In genomic region chr19:48810151-48810550, GRCh38 we compare ENCODE assay signal across 8 cellular contexts. TPM values are rescaled to one million over a fixed set of nuclear protein-coding genes. Genes with fewer than 3 reads are reported as not detected.
DNase-seq lines count a peak whose midpoint lies in the region; ATAC-seq and TF ChIP-seq lines count a peak whose summit lies in the region.

No MANE protein-coding gene starts in this region.

- no peak overlapping the region for H3K27ac ChIP-seq in IMR-90 (ENCODE audit: insufficient read depth, low read length)
- peak overlapping the region; percentile 79 for H3K27ac ChIP-seq in caudate nucleus (ENCODE audit: low read depth, low read length)

- peak overlapping the region; percentile 79 for H3K4me2 ChIP-seq in IMR-90 (ENCODE audit: low read depth, low read length)

- H3K9ac ChIP-seq in IMR-90 (ENCODE audit: low read depth, low read length), result peak overlapping the region; percentile 74

- H2BK15ac ChIP-seq in IMR-90 (ENCODE audit: low read depth, low read length), result no peak overlapping the region

- POLR2A ChIA-PET in IMR-90 (lab: Charles Lee; ENCODE audit: unreplicated experiment), result interaction anchor here (1.5 kb wide), 1 partner anchor 12 kb away, joined by 3 read pairs; no protein-coding TSS in a partner anchor

- H2AK5ac ChIP-seq in IMR-90 (ENCODE audit: low read depth, low read length), result peak overlapping the region; percentile 76

- H3K4ac ChIP-seq in IMR-90 (ENCODE audit: low read depth, low read length), result peak overlapping the region; percentile 61; the same call in 1 of the 2 replicates

- H2AFZ ChIP-seq in IMR-90 (replicated peaks; ENCODE audit: low read length, poor library complexity), result peak overlapping the region; percentile 95

- no peaks in the 10 kb centered on the region for H3K27me3 Mint-ChIP-seq in naive B cell

- CTCF ChIA-PET in IMR-90 (lab: Yijun Ruan, JAX), result interaction anchor here (2.1 kb wide), 1 partner anchor 26 kb away, joined by 7 read pairs; the partner anchor contains the start of gene HSD17B14

- H4K8ac ChIP-seq in IMR-90 (ENCODE audit: low read depth in 2 of 2, low read length in 2 of 2), result peak overlapping the region; percentile 33 to 70; a peak in 3 of 4 replicates

- peaks cover 12% of the 10 kb centered on the region for H3K36me3 ChIP-seq in BE2C
- no peaks in the 10 kb centered on the region for H3K36me3 ChIP-seq in IMR-90 (ENCODE audit: control insufficient read depth, insufficient read depth, low read length)

- peaks cover 0 to 18% of the 10 kb centered on the region in 2 experiments; a peak in 1 of 4 replicates for H3K79me1 ChIP-seq in IMR-90 (ENCODE audit: low read depth in 1 of 2, low read length in 2 of 2)

- H3K9me1 ChIP-seq in IMR-90 (ENCODE audit: insufficient read depth, low read length), result no peaks in the 10 kb centered on the region; the same call in none of the 2 replicates

- peaks cover 9% of the 10 kb centered on the region for H3K4me1 ChIP-seq in BE2C
- peaks cover 5% of the 10 kb centered on the region; the same call in 1 of the 2 replicates for H3K4me1 ChIP-seq in IMR-90 (ENCODE audit: control insufficient read depth, insufficient read depth, low read length)

- no peak for TF ChIP-seq POLR2A in IMR-90 (IDR thresholded peaks at IDR 0.05; ENCODE audit: low read depth, low read length)

- DNase-seq in BE2C (no peak), IMR-90 (no peak), caudate nucleus (lab: John Stamatoyannopoulos, UW) (peak in 1 of 61 donors; percentile 31), naive B cell (no peak), G401 (ENCODE audit: low spot score) (no peak), SKM-1 treated with dmso at 0.1 percent for 144 hours (lab: John Stamatoyannopoulos, UW; ENCODE audit: unreplicated experiment) (no peak)

- peak overlapping the region; percentile 52; the same call in 1 of the 2 replicates for H3K14ac ChIP-seq in IMR-90 (replicated peaks; ENCODE audit: low read depth, low read length)

- H4K91ac ChIP-seq in IMR-90 (ENCODE audit: insufficient read depth, low read depth, low read length), result peak overlapping the region; percentile 21; the same call in 1 of the 2 replicates

- no peak for TF ChIP-seq RAD21 in IMR-90 (IDR thresholded peaks at IDR 0.05; ENCODE audit: low read length)

- H2BK5ac ChIP-seq in IMR-90 (ENCODE audit: low read depth, low read length, poor library complexity, severe bottlenecking), result no peak overlapping the region

- dilution Hi-C loops in IMR-90 (cut with HindIII; ENCODE audit: low sequenced_read_pairs, unreplicated experiment), result no loop called here

- no peak overlapping the region for H2BK120ac ChIP-seq in IMR-90 (ENCODE audit: low read depth, low read length)

- no peak overlapping the region for H3K18ac ChIP-seq in IMR-90 (ENCODE audit: low read depth, low read length)

- 25% methylated on average over 2 of the region's 7 CpGs; no CpG with 5 or more reads in 1 of the 2 experiments for WGBS in IMR-90 (ENCODE audit: extremely low coverage in 2 of 2, insufficient read length in 1 of 2), 2 experiments

- H3K27ac Mint-ChIP-seq in naive B cell, result peak overlapping the region; percentile 16 to 95 (median 86)

- peak overlapping the region; percentile 84 for H4K5ac ChIP-seq in IMR-90 (ENCODE audit: low read depth, low read length)

- no peaks in the 10 kb centered on the region for H3K9me3 Mint-ChIP-seq in naive B cell

- no peaks in the 10 kb centered on the region for H3K36me3 Mint-ChIP-seq in naive B cell

- ATAC-seq in IMR-90 (ENCODE audit: low read depth), result no peak
- no peak for ATAC-seq in naive B cell (ENCODE audit: low read depth in 2 of 2)
- no peak for ATAC-seq in HG02588 (IDR thresholded peaks at IDR 0.05; ENCODE audit: unreplicated experiment)
- no peak for ATAC-seq in HG02981 (IDR thresholded peaks at IDR 0.05; ENCODE audit: unreplicated experiment)

- peaks cover 6% of the 10 kb centered on the region; the same call in 1 of the 2 replicates for H4K20me1 ChIP-seq in IMR-90 (ENCODE audit: insufficient read depth, low read length)

- H3K9me3 ChIP-seq in BE2C (no peaks in the 10 kb centered on the region), IMR-90 (ENCODE audit: control insufficient read depth, insufficient read depth, low read length) (no peaks in the 10 kb centered on the region)

- H3K4me3 ChIP-seq in BE2C (ENCODE audit: low read depth, low read length) (peak overlapping the region; percentile 85), IMR-90 (ENCODE audit: insufficient read depth, low read depth, low read length) (peak overlapping the region; percentile 46)

- peak overlapping the region; percentile 80 for H3K23ac ChIP-seq in IMR-90 (ENCODE audit: low read depth, low read length)

- in situ Hi-C loops in IMR-90 (cut with MboI; ENCODE audit: low sequenced_read_pairs), result no loop called here
- in situ Hi-C loops in G401 (cut with HindIII; ENCODE audit: low sequenced_read_pairs), result no loop called here

- peak overlapping the region; percentile 82 to 96 (median 92) for H3K4me3 Mint-ChIP-seq in naive B cell

- no TSS peak for BruUV-seq in IMR-90 (replicated peaks; lab: Mats Ljungman, UMichigan)

- no peak overlapping the region for H3K56ac ChIP-seq in IMR-90 (ENCODE audit: extremely low read depth, insufficient read depth, low read length)

- peaks cover 41 to 48% (median 41%) of the 10 kb centered on the region in 3 donors for H3K4me1 Mint-ChIP-seq in naive B cell

- H3K27me3 ChIP-seq in BE2C (no peaks in the 10 kb centered on the region), IMR-90 (ENCODE audit: control insufficient read depth, insufficient read depth, low read length) (no peaks in the 10 kb centered on the region)

- intact Hi-C loops in IMR-90 (cut with micrococcal nuclease), result no loop called here

- H2AK9ac ChIP-seq in IMR-90 (replicated peaks; ENCODE audit: low read depth, low read length, poor library complexity), result peak overlapping the region; percentile 91

- no peak overlapping the region for H2BK20ac ChIP-seq in IMR-90 (ENCODE audit: low read depth, low read length)

- TF ChIP-seq CTCF in BE2C (IDR thresholded peaks at IDR 0.05; ENCODE audit: low read depth, low read length) (no peak), IMR-90 (conservative IDR thresholded peaks at IDR 0.05; ENCODE audit: low read depth, low read length) (no peak)

TF ChIP-seq in IMR-90, 13 proteins besides CTCF, POLR2A, EP300 and RAD21:
- no peak for TF ChIP-seq CEBPB (IDR thresholded peaks at IDR 0.05; ENCODE audit: low read depth, low read length)
- TF ChIP-seq FOS (IDR thresholded peaks at IDR 0.05; ENCODE audit: low read depth, low read length), result no peak
- TF ChIP-seq SMC3 (IDR thresholded peaks at IDR 0.05; ENCODE audit: low read depth, low read length), result no peak
- TF ChIP-seq MXI1 (IDR thresholded peaks at IDR 0.05; ENCODE audit: borderline replicate concordance, low read depth, low read length), result no peak
- TF ChIP-seq RCOR1 (IDR thresholded peaks at IDR 0.05; ENCODE audit: insufficient replicate concordance, low read length), result no peak
- TF ChIP-seq CHD1 (IDR thresholded peaks at IDR 0.05; ENCODE audit: low read depth, low read length), result no peak
- no peak for TF ChIP-seq BHLHE40 (IDR thresholded peaks at IDR 0.05; ENCODE audit: low read depth, low read length)
- no peak for TF ChIP-seq NFE2L2 (IDR thresholded peaks at IDR 0.05; ENCODE audit: low read depth, low read length)
TF ChIP-seq in IMR-90: peak in this region for 0.

RNA-seq across cellular contexts. Expression of gene BCAT2, which starts 0.7 kb away (rescaled TPM):
- polyA plus RNA-seq in BE2C (2012; ENCODE audit: insufficient read depth, insufficient read length, low read depth), result 56.1 TPM
- 20.1 and 21.7 TPM in 2 replicates for total RNA-seq in IMR-90 (2012; rRNA removed)
- polyA plus RNA-seq in IMR-90 (2012; rRNA removed) (42.2 and 45.3 TPM in 2 replicates), naive B cell (ENCODE audit: low read depth in 6 of 6) (10 to 100 TPM; 16.3 to 29.5 (median 22.2) TPM)
- 28.9 and 55.2 TPM in 2 replicates for polyA plus RNA-seq in IMR-90 (2012; cell fraction: cytosol; rRNA removed)
- 35.9 and 75.7 TPM in 2 replicates for polyA plus RNA-seq in IMR-90 (2012; cell fraction: nucleus; rRNA removed; ENCODE audit: low replicate concordance)
- 43.4 and 44.1 TPM in 2 replicates for total RNA-seq in G401 (2014; rRNA removed; shearing (Covaris generic))

RNA-seq across cellular contexts. Expression of gene HSD17B14, which starts 26.1 kb away (rescaled TPM):
- polyA plus RNA-seq in BE2C (2012; ENCODE audit: insufficient read depth, insufficient read length, low read depth), result 11.4 TPM
- 0.54 and 0.56 TPM in 2 replicates for total RNA-seq in IMR-90 (2012; rRNA removed)
- polyA plus RNA-seq in IMR-90 (2012; rRNA removed) (4.5 and 5.6 TPM in 2 replicates), naive B cell (ENCODE audit: low read depth in 6 of 6) (1 to 10 TPM in 4 of 6 donors, under 1 TPM in 1, not detected in 1; 1.00 to 3.3 (median 1.4) TPM)
- 7.9 TPM in 2 replicates for polyA plus RNA-seq in IMR-90 (2012; cell fraction: cytosol; rRNA removed)
- 14.0 and 14.9 TPM in 2 replicates for polyA plus RNA-seq in IMR-90 (2012; cell fraction: nucleus; rRNA removed; ENCODE audit: low replicate concordance)
- 62.8 and 69.0 TPM in 2 replicates for total RNA-seq in G401 (2014; rRNA removed; shearing (Covaris generic))

RNA-seq across cellular contexts. Expression of gene FGF21, which starts 54.8 kb away (rescaled TPM):
- 9.5 TPM for polyA plus RNA-seq in BE2C (2012; ENCODE audit: insufficient read depth, insufficient read length, low read depth)
- not detected in 2 replicates for total RNA-seq in IMR-90 (2012; rRNA removed)
- polyA plus RNA-seq in IMR-90 (2012; rRNA removed), result not detected in 2 replicates
- not detected in 2 replicates for polyA plus RNA-seq in IMR-90 (2012; cell fraction: cytosol; rRNA removed)
- polyA plus RNA-seq in IMR-90 (2012; cell fraction: nucleus; rRNA removed; ENCODE audit: low replicate concordance), result not detected in 2 replicates
- not detected for polyA plus RNA-seq in naive B cell (ENCODE audit: low read depth in 6 of 6)
- not detected in 2 replicates for total RNA-seq in G401 (2014; rRNA removed; shearing (Covaris generic))

RNA-seq across cellular contexts. Expression of gene FUT1, which starts 57.7 kb away (rescaled TPM):
- polyA plus RNA-seq in BE2C (2012; ENCODE audit: insufficient read depth, insufficient read length, low read depth), result 6.3 TPM
- under 0.01 and 0.18 TPM in 2 replicates for total RNA-seq in IMR-90 (2012; rRNA removed)
- polyA plus RNA-seq in IMR-90 (2012; rRNA removed) (0.03 and 0.09 TPM in 2 replicates), naive B cell (ENCODE audit: low read depth in 6 of 6) (not detected)
- 0.01 and 0.12 TPM in 2 replicates for polyA plus RNA-seq in IMR-90 (2012; cell fraction: cytosol; rRNA removed)
- 0.02 and 0.04 TPM in 2 replicates for polyA plus RNA-seq in IMR-90 (2012; cell fraction: nucleus; rRNA removed; ENCODE audit: low replicate concordance)
- not detected in 2 replicates for total RNA-seq in G401 (2014; rRNA removed; shearing (Covaris generic))

RNA-seq across cellular contexts. Expression of gene PLEKHA4, which starts 58.3 kb away (rescaled TPM):
- polyA plus RNA-seq in BE2C (2012; ENCODE audit: insufficient read depth, insufficient read length, low read depth), result 2.9 TPM
- 4.2 and 4.5 TPM in 2 replicates for total RNA-seq in IMR-90 (2012; rRNA removed)
- polyA plus RNA-seq in IMR-90 (2012; rRNA removed) (14.4 and 17.2 TPM in 2 replicates), naive B cell (ENCODE audit: low read depth in 6 of 6) (10 to 100 TPM in 1 of 6 donors, 1 to 10 TPM in 5; 4.4 to 15.3 (median 8.7) TPM)
- polyA plus RNA-seq in IMR-90 (2012; cell fraction: cytosol; rRNA removed), result 17.5 and 22.0 TPM in 2 replicates
- 28.8 and 60.3 TPM in 2 replicates for polyA plus RNA-seq in IMR-90 (2012; cell fraction: nucleus; rRNA removed; ENCODE audit: low replicate concordance)
- total RNA-seq in G401 (2014; rRNA removed; shearing (Covaris generic)), result 12.4 and 20.4 TPM in 2 replicates

Comparison
In these comparisons a context has a peak if more than half of its experiments do, and no peak if none do; other contexts are left out.
1. RNA of gene HSD17B14, which starts 26.1 kb away (total RNA-seq): 62.8 to 69.0 TPM in G401; 0.54 to 0.56 TPM in IMR-90; every median in the first group is over 10 times any median in the second.